10 cellular contexts compared by ENCODE assay signal in the genomic region with DNA sequence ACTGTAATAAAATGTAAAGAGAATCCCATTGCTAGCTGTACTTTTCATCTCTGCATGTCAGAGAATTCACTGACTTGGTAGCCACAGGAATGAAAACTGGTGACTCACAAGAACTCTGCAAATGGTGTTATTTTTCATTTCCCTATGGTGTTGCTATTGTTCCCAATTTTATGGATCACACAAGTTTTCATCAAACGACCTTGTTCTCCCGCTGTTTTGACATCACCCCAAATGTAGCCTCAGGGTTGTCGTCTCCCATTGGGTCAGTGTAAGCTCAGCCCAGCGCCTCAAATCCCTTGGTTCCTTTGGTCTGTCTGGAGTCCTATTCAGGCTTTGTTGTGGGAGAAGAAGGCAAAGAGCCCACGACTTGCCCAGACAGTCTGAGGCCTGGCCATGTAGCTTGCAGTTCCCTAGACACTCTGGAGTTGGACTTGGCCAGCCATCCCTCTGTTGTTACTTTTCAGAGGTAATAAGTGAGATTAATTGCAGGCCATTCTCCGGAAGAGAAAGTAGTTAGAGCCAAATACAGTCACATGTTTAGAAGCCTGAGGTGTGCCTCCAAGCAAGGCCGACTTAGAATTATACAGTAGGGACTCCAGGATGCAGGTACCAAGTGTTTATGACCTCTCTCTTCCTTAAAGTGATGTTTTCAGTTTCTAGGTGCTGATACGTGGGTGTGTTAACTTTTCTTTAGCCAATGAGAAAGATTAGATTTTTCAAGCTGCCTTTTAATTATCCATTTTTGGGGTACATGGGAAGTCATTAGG.
DNase-seq lines count a peak whose midpoint lies in the region; ATAC-seq and TF ChIP-seq lines count a peak whose summit lies in the region.
"Had no signal": no experiment of that assay in that cellular context is flagged by ENCODE, and none has a peak within 500 bp of the region (broad histone marks: within the 10 kb centered on the region; RNA-seq: fewer than 3 reads in every experiment).

No MANE protein-coding gene starts in this region.

- DNase-seq in DMS53 (lab: John Stamatoyannopoulos, UW) (peak; percentile 20), DMS53 treated with DMSO at 0.1 percent for 48 hours (lab: John Stamatoyannopoulos, UW; ENCODE audit: unreplicated experiment) (no peak), colonic mucosa (no peak), left colon (peak in 1 of 2 donors; percentile 10), upper lobe of right lung (no peak), GM19240 (ENCODE audit: insufficient read length, low spot score) (no peak), cerebellum (ENCODE audit: low spot score) (no peak), HuH-7.5 (ENCODE audit: low spot score) (no peak)

- H3K9ac ChIP-seq in colonic mucosa (ENCODE audit: low read depth in 2 of 2, low read length in 2 of 2): peak overlapping the region in 1 of 2 donors; percentile 38

- no peaks in the 10 kb centered on the region for H3K9me3 ChIP-seq in colonic mucosa
- H3K9me3 ChIP-seq in upper lobe of right lung: no peaks in the 10 kb centered on the region

- H3K27ac ChIP-seq in colonic mucosa (peak overlapping the region; percentile 67), upper lobe of right lung (no peak overlapping the region)
- H3K27ac ChIP-seq: 22Rv1 had no signal

- H3K4me3 ChIP-seq in colonic mucosa (no peak overlapping the region), upper lobe of right lung (no peak overlapping the region)

- intact Hi-C loops in colonic mucosa (cut with DNase I): no loop called here
- intact Hi-C loops in left colon (cut with DNase I, micrococcal nuclease): no loop called here
- intact Hi-C loops in upper lobe of right lung (cut with DNase I): no loop called here

- ATAC-seq in left colon (peak; percentile 59), upper lobe of right lung (peak; percentile 20)
- ATAC-seq: left lobe of liver had no signal

- TF ChIP-seq CTCF in colonic mucosa (IDR thresholded peaks at IDR 0.05) (no peak), upper lobe of right lung (IDR thresholded peaks at IDR 0.05) (no peak)

- H3K4me1 ChIP-seq in colonic mucosa (peaks cover 20% of the 10 kb centered on the region), upper lobe of right lung (peaks cover 50% of the 10 kb centered on the region)

- H3K27me3 ChIP-seq in colonic mucosa (no peaks in the 10 kb centered on the region), upper lobe of right lung (no peaks in the 10 kb centered on the region)

- no peaks in the 10 kb centered on the region for H3K36me3 ChIP-seq in colonic mucosa
- peaks cover 12% of the 10 kb centered on the region for H3K36me3 ChIP-seq in upper lobe of right lung
